ENCODE assay signal across 19 cellular contexts in genomic region chr1:245690946-245691456, GRCh38.
"Had no signal": no experiment of that assay in that cellular context is flagged by ENCODE, and none has a peak within 500 bp of the region (broad histone marks: within the 10 kb centered on the region; RNA-seq: fewer than 3 reads in every experiment).

No MANE protein-coding gene starts in this region.

- H3K4me3 ChIP-seq: lung, thyroid gland, upper lobe of right lung had no signal

- H3K27me3 ChIP-seq: thyroid gland, upper lobe of right lung had no signal

- H3K4me1 ChIP-seq: thyroid gland, upper lobe of right lung had no signal

- H3K9me3 ChIP-seq: thyroid gland, upper lobe of right lung had no signal

- DNase-seq: activated B cell treated with CpG ODN at 0.5 μM for 24 hours; activated CD4-positive, alpha-beta T cell treated with anti-CD3 and anti-CD28 coated beads for 36 hours; activated CD4-positive, alpha-beta T cell treated with anti-CD3 and anti-CD28 coated beads, Interleukin-2, amount 50 U/mL, for 4 hours; activated CD8-positive, alpha-beta memory T cell treated with anti-CD3 and anti-CD28 coated beads for 24 hours; activated CD8-positive, alpha-beta memory T cell treated with anti-CD3 and anti-CD28 coated beads, Interleukin-2, amount 50 U/mL, for 4 hours; activated naive CD4-positive, alpha-beta T cell treated with anti-CD3 and anti-CD28 coated beads for 36 hours; activated naive CD8-positive, alpha-beta T cell treated with anti-CD3 and anti-CD28 coated beads, Interleukin-2, amount 10 ng/mL, durations not matched to agents 7 days and 5 days; activated T-cell treated with anti-CD3 and anti-CD28 coated beads, Interleukin-2, amount 50 U/mL, for 4 hours; amniotic stem cell; cortex of kidney; erythroblast; foreskin fibroblast; left colon; natural killer cell; stimulated activated CD4-positive, alpha-beta T cell treated with anti-CD3 and anti-CD28 coated beads, Interleukin-4, amount 100 ng/mL, for 4 hours; T1000; thyroid gland; upper lobe of right lung had no signal

- H3K36me3 ChIP-seq: thyroid gland, upper lobe of right lung had no signal

- H3K27ac ChIP-seq: thyroid gland, upper lobe of right lung had no signal
